In genomic region chr6:130895516-130895915, GRCh38 we compare ENCODE assay signal across 19 cellular contexts.
DNase-seq lines count a peak whose midpoint lies in the region; ATAC-seq, FAIRE-seq and TF ChIP-seq lines count a peak whose summit lies in the region.
"Had no signal": no experiment of that assay in that cellular context is flagged by ENCODE, and none has a peak within 500 bp of the region (broad histone marks: within the 10 kb centered on the region; RNA-seq: fewer than 3 reads in every experiment).

No MANE protein-coding gene starts in this region.

- FAIRE-seq in kidney (lab: Jason Lieb, UNC): peak; percentile 51
- FAIRE-seq: A204.1, G401.6, GM12892 had no signal

- TF ChIP-seq CTCF in AG10803 (conservative IDR thresholded peaks at IDR 0.05; ENCODE audit: low read length) (no peak), kidney (IDR thresholded peaks at IDR 0.05; ENCODE audit: borderline replicate concordance, extremely low read depth, insufficient read depth) (no peak)

- intact Hi-C loops in kidney (cut with DNase I) (no loop called here), aorta (cut with DNase I) (no loop called here)

- H3K9ac ChIP-seq in SK-N-MC (ENCODE audit: insufficient read length): no peak overlapping the region
- no peak overlapping the region for H3K9ac ChIP-seq in kidney (ENCODE audit: low read length in 2 of 2)
- H3K9ac ChIP-seq: BLaER1 treated with 17β-estradiol and CSF1 and Interleukin-3, amounts not matched to agents 10 nM and 100 nM had no signal

- WGBS in aorta, 2 donors: 3 to 8% methylated on average over 2 of the region's 2 CpGs

- H3K27me3 ChIP-seq in aorta (ENCODE audit: control insufficient read depth in 1 of 2, insufficient read depth in 2 of 2, low read length in 1 of 2): no peaks in the 10 kb centered on the region
- H3K27me3 ChIP-seq: BE2C; BLaER1 treated with 17β-estradiol and CSF1 and Interleukin-3, amounts not matched to agents 10 nM and 100 nM had no signal

- ATAC-seq in aorta (ENCODE audit: low FRiP score): no peak
- ATAC-seq in GM21717 (IDR thresholded peaks at IDR 0.05; ENCODE audit: unreplicated experiment): no peak
- no peak for ATAC-seq in GM19395 (IDR thresholded peaks at IDR 0.05; ENCODE audit: unreplicated experiment)

- H3K36me3 ChIP-seq in SK-N-MC (ENCODE audit: insufficient read depth, low read length): peaks cover 46% of the 10 kb centered on the region
- H3K36me3 ChIP-seq in kidney (ENCODE audit: control insufficient read depth in 1 of 2, insufficient read depth in 2 of 2, low read length in 2 of 2): peaks cover 0 to 6% of the 10 kb centered on the region in 2 donors
- H3K36me3 ChIP-seq in aorta (ENCODE audit: control insufficient read depth in 1 of 2, insufficient read depth in 2 of 2, low read length in 1 of 2): peaks cover 0 to 2% of the 10 kb centered on the region in 2 donors
- H3K36me3 ChIP-seq: BE2C had no signal

- H3K4me1 ChIP-seq in kidney (ENCODE audit: control insufficient read depth in 1 of 2, insufficient read depth in 1 of 2, low read depth in 1 of 2, low read length in 2 of 2): no peaks in the 10 kb centered on the region
- no peaks in the 10 kb centered on the region for H3K4me1 ChIP-seq in aorta (ENCODE audit: control insufficient read depth in 1 of 2, insufficient read depth in 2 of 2, low read length in 2 of 2)
- H3K4me1 ChIP-seq: BE2C had no signal

- H3K27ac ChIP-seq in SK-N-MC (peak overlapping the region; percentile 39; the same call in 1 of the 2 replicates), kidney (ENCODE audit: low read depth in 2 of 2, low read length in 2 of 2) (no peak overlapping the region), aorta (ENCODE audit: low read depth in 1 of 2, low read length in 2 of 2) (no peak overlapping the region)
- H3K27ac ChIP-seq: 22Rv1; BLaER1 treated with 17β-estradiol and CSF1 and Interleukin-3, amounts not matched to agents 10 nM and 100 nM had no signal

- H3K4me3 ChIP-seq in AG10803 (ENCODE audit: low read length) (no peak overlapping the region), SK-N-MC (no peak overlapping the region), kidney (ENCODE audit: low read length in 2 of 2) (peak overlapping the region in 1 of 2 donors; percentile 11), aorta (ENCODE audit: low read length in 2 of 2) (no peak overlapping the region)
- H3K4me3 ChIP-seq: BLaER1 treated with 17β-estradiol and CSF1 and Interleukin-3, amounts not matched to agents 10 nM and 100 nM had no signal

- DNase-seq in AG10803 (ENCODE audit: low read depth) (peak; percentile 56), SK-N-MC (ENCODE audit: low read depth, low spot score) (no peak), kidney (no peak), aorta (no peak)
- DNase-seq: AML-193; BE2C; CD4-positive, alpha-beta T cell; CD8-positive, alpha-beta memory T cell; DMS 273 treated with DMSO at 0.1 percent for 48 hours; DMS79 treated with DMSO at 0.1 percent for 48 hours; H7; HCEC 1CT had no signal

- no peaks in the 10 kb centered on the region for H3K9me3 ChIP-seq in SK-N-MC (ENCODE audit: low read depth, low read length)
- H3K9me3 ChIP-seq in kidney (ENCODE audit: control insufficient read depth in 1 of 2, low read length in 2 of 2): no peaks in the 10 kb centered on the region
- no peaks in the 10 kb centered on the region for H3K9me3 ChIP-seq in aorta (ENCODE audit: control insufficient read depth, low read length)
- H3K9me3 ChIP-seq: BE2C; BLaER1 treated with 17β-estradiol and CSF1 and Interleukin-3, amounts not matched to agents 10 nM and 100 nM had no signal
